31 cellular contexts compared by ENCODE assay signal in the genomic region with DNA sequence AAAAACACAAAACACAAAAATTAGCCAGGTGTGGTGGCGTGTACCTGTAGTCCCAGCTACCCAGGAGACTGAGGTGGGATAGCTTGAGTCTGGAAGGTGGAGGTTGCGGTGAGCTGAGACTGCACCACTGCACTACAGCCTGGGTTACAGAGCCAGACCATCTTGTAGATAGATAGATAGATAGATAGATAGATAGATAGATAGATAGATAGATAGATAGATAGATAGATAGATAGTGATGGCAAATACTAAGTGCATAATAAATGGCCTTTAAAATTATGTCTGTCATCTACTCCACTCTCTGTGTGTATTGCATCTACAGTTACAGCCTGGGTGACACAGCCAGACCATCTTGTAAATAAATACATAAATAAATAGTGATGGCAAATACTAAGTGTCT. TPM values are rescaled to one million over a fixed set of nuclear protein-coding genes. Genes with fewer than 3 reads are reported as not detected.
"Had no signal": no experiment of that assay in that cellular context is flagged by ENCODE, and none has a peak within 500 bp of the region (broad histone marks: within the 10 kb centered on the region; RNA-seq: fewer than 3 reads in every experiment).

No MANE protein-coding gene starts in this region.

- H3K4me3 ChIP-seq: colonic mucosa, coronary artery, dorsolateral prefrontal cortex, esophagus muscularis mucosa, esophagus squamous epithelium, gastrocnemius medialis, gastroesophageal sphincter, heart left ventricle, heart right ventricle had no signal

- H3K36me3 ChIP-seq: colonic mucosa had no signal

- DNase-seq: colonic mucosa; cortex of kidney; dermis blood vessel endothelial cell; dorsolateral prefrontal cortex; effector CD4-positive, alpha-beta T cell; effector CD8-positive, alpha-beta T cell; effector memory CD4-positive, alpha-beta T cell; effector memory CD8-positive, alpha-beta T cell; endodermal cell; erythroblast; esophagus squamous epithelium; foreskin fibroblast; foreskin keratinocyte; foreskin melanocyte; gastrocnemius medialis; glutamatergic neuron; head of caudate nucleus; heart left ventricle; heart right ventricle had no signal

- H3K27me3 ChIP-seq: colonic mucosa, dorsolateral prefrontal cortex, esophagus muscularis mucosa, esophagus squamous epithelium, foreskin keratinocyte, gastrocnemius medialis, gastroesophageal sphincter, heart left ventricle, heart right ventricle had no signal

- H3K27ac ChIP-seq: colonic mucosa, coronary artery, epithelial cell of prostate, esophagus muscularis mucosa, esophagus squamous epithelium, foreskin keratinocyte, gastrocnemius medialis, gastroesophageal sphincter, heart left ventricle, heart right ventricle had no signal

- H3K4me1 ChIP-seq: colonic mucosa, foreskin keratinocyte had no signal

- FAIRE-seq: colon, endometrium, endothelial cell of umbilical vein, frontal cortex had no signal

- H3K9me3 ChIP-seq: colonic mucosa, esophagus muscularis mucosa, esophagus squamous epithelium, gastrocnemius medialis, gastroesophageal sphincter, heart left ventricle, heart right ventricle had no signal

- ATAC-seq: effector memory CD8-positive, alpha-beta T cell; esophagus mucosa; foreskin keratinocyte; gastrocnemius medialis; gastroesophageal sphincter; heart left ventricle; heart right ventricle had no signal

RNA-seq across cellular contexts. Expression of gene CHRM4, which starts 56.0 kb away (rescaled TPM):
- total RNA-seq: epithelial cell of proximal tubule, esophagus squamous epithelium, fibroblast of lung, fibroblast of villous mesenchyme, foreskin keratinocyte, gastrocnemius medialis had no signal
- polyA plus RNA-seq: foreskin keratinocyte had no signal
